21 cellular contexts compared by ENCODE assay signal in genomic region chr3:52719618-52720017, GRCh38. TPM values are rescaled to one million over a fixed set of nuclear protein-coding genes. Genes with fewer than 3 reads are reported as not detected.
DNase-seq lines count a peak whose midpoint lies in the region; ATAC-seq, FAIRE-seq and TF ChIP-seq lines count a peak whose summit lies in the region.
"Had no signal": no experiment of that assay in that cellular context is flagged by ENCODE, and none has a peak within 500 bp of the region (broad histone marks: within the 10 kb centered on the region; RNA-seq: fewer than 3 reads in every experiment).

No MANE protein-coding gene starts in this region.

- no peaks in the 10 kb centered on the region for H4K20me1 ChIP-seq in BLaER1 treated with 17β-estradiol and CSF1 and Interleukin-3, amounts not matched to agents 10 nM and 100 nM
- H4K20me1 ChIP-seq in Loucy (ENCODE audit: insufficient read depth, low read length, poor library complexity, severe bottlenecking): no peaks in the 10 kb centered on the region
- no peaks in the 10 kb centered on the region for H4K20me1 ChIP-seq in K562 (replicated peaks; ENCODE audit: control insufficient read depth, insufficient read depth, low read length)

- H3K4me3 ChIP-seq in BLaER1 treated with 17β-estradiol and CSF1 and Interleukin-3, amounts not matched to agents 10 nM and 100 nM: peak overlapping the region in 9 of 10 experiments; percentile 9 to 53 (median 42); a peak in 12 of 20 replicates
- no peak overlapping the region for H3K4me3 ChIP-seq in Loucy (ENCODE audit: low read length, poor library complexity, severe bottlenecking)
- no peak overlapping the region for H3K4me3 ChIP-seq in K562
- no peak overlapping the region for H3K4me3 ChIP-seq in BE2C (ENCODE audit: low read depth, low read length)
- H3K4me3 ChIP-seq: SK-N-MC had no signal

- no peaks in the 10 kb centered on the region for H3K27me3 Mint-ChIP-seq in activated naive CD4-positive, alpha-beta T cell treated with anti-CD3 and anti-CD28 coated beads, Interleukin-2, amount 10 ng/mL, durations not matched to agents 7 days and 5 days
- no peaks in the 10 kb centered on the region for H3K27me3 Mint-ChIP-seq in type B pancreatic cell
- H3K27me3 Mint-ChIP-seq: IgD-negative memory B cell had no signal

- H2AFZ ChIP-seq in Loucy (ENCODE audit: low read length) (no peak overlapping the region), K562 (ENCODE audit: low read depth, low read length) (no peak overlapping the region)

- intact Hi-C loops in K562 (cut with micrococcal nuclease): no loop called here

- no peak for FAIRE-seq in K562 (lab: Jason Lieb, UNC)
- FAIRE-seq: A204.1, HTR-8/SVneo had no signal

- TF ChIP-seq POLR2A in K562 (conservative IDR thresholded peaks at IDR 0.05): no peak

- no peak for TF ChIP-seq EP300 in K562 (IDR thresholded peaks at IDR 0.05; ENCODE audit: low read length)

- BruUV-seq in K562 (replicated peaks; lab: Mats Ljungman, UMichigan): no TSS peak

- no peak for TF ChIP-seq RAD21 in K562 (CRISPR knock-in tag; conservative IDR thresholded peaks at IDR 0.05 in 1 of 2, IDR thresholded peaks at IDR 0.05 in 1 of 2)

- H3K27ac Mint-ChIP-seq in activated naive CD4-positive, alpha-beta T cell treated with anti-CD3 and anti-CD28 coated beads, Interleukin-2, amount 10 ng/mL, durations not matched to agents 7 days and 5 days: peak overlapping the region; percentile 84
- no peak overlapping the region for H3K27ac Mint-ChIP-seq in type B pancreatic cell
- H3K27ac Mint-ChIP-seq: HFFc6 had no signal

- H3K27ac ChIP-seq in BLaER1 treated with 17β-estradiol and CSF1 and Interleukin-3, amounts not matched to agents 10 nM and 100 nM: peak overlapping the region; percentile 58 to 98 (median 97); a peak in 21 of 22 replicates
- no peak overlapping the region for H3K27ac ChIP-seq in K562 (ENCODE audit: extremely low read depth, low read depth, low read length)
- H3K27ac ChIP-seq: SK-N-MC had no signal

- H3K4me1 ChIP-seq in BLaER1 treated with 17β-estradiol and CSF1 and Interleukin-3, amounts not matched to agents 10 nM and 100 nM: peaks cover 62 to 100% (median 85%) of the 10 kb centered on the region in 10 experiments
- H3K4me1 ChIP-seq in Loucy (ENCODE audit: insufficient read depth, low read length, poor library complexity, severe bottlenecking): peaks cover 23% of the 10 kb centered on the region
- H3K4me1 ChIP-seq in K562 (replicated peaks in 1 of 2; ENCODE audit: control insufficient read depth in 2 of 2, insufficient read depth in 2 of 2, low read length in 2 of 2): no peaks in the 10 kb centered on the region; a peak in 1 of 5 replicates
- no peaks in the 10 kb centered on the region for H3K4me1 ChIP-seq in BE2C

- peaks cover 10% of the 10 kb centered on the region for H3K9me3 Mint-ChIP-seq in activated naive CD4-positive, alpha-beta T cell treated with anti-CD3 and anti-CD28 coated beads, Interleukin-2, amount 10 ng/mL, durations not matched to agents 7 days and 5 days
- no peaks in the 10 kb centered on the region for H3K9me3 Mint-ChIP-seq in type B pancreatic cell
- H3K9me3 Mint-ChIP-seq: HFFc6 had no signal

- H3K36me3 ChIP-seq in BLaER1 treated with 17β-estradiol and CSF1 and Interleukin-3, amounts not matched to agents 10 nM and 100 nM: peaks cover 10 to 59% (median 44%) of the 10 kb centered on the region in 11 experiments
- H3K36me3 ChIP-seq in Loucy (ENCODE audit: insufficient read depth, low read length): no peaks in the 10 kb centered on the region
- no peaks in the 10 kb centered on the region for H3K36me3 ChIP-seq in K562 (ENCODE audit: control insufficient read depth, insufficient read depth, low read length)
- no peaks in the 10 kb centered on the region for H3K36me3 ChIP-seq in BE2C

- peak overlapping the region; percentile 71 to 90 (median 83) for H3K4me2 ChIP-seq in BLaER1 treated with 17β-estradiol and CSF1 and Interleukin-3, amounts not matched to agents 10 nM and 100 nM
- H3K4me2 ChIP-seq in Loucy (ENCODE audit: low read depth, low read length, poor library complexity, severe bottlenecking): peak overlapping the region; percentile 62
- H3K4me2 ChIP-seq in K562 (ENCODE audit: insufficient read depth, low read length): no peak overlapping the region

- POLR2A ChIA-PET in K562 (lab: Yijun Ruan, JAX): no interaction called here

- peak overlapping the region; percentile 54 to 87 (median 80); a peak in 20 of 22 replicates for H3K9ac ChIP-seq in BLaER1 treated with 17β-estradiol and CSF1 and Interleukin-3, amounts not matched to agents 10 nM and 100 nM
- H3K9ac ChIP-seq in Loucy (ENCODE audit: low read depth, low read length, poor library complexity, severe bottlenecking) (no peak overlapping the region), K562 (ENCODE audit: insufficient read depth in 1 of 2, low read depth in 2 of 2, low read length in 2 of 2) (no peak overlapping the region)

- in situ Hi-C loops in K562 (cut with MboI): no loop called here

- DNase-seq in activated naive CD4-positive, alpha-beta T cell treated with anti-CD3 and anti-CD28 coated beads, Interleukin-2, amount 10 ng/mL, durations not matched to agents 7 days and 5 days: no peak
- DNase-seq in activated naive CD4-positive, alpha-beta T cell treated with Interleukin-2 at 50 U/mL for 16 hours: no peak
- DNase-seq in K562 (ENCODE audit: extremely low read depth in 1 of 4, low spot score in 3 of 4) (no peak), type B pancreatic cell (ENCODE audit: extremely low spot score, unreplicated experiment) (no peak), BE2C (no peak)
- DNase-seq: DMS79 treated with DMSO at 0.1 percent for 48 hours, H7, HFFc6, NCI-H1417 treated with DMSO at 0.1 percent for 48 hours, NCI-H187 treated with DMSO at 0.1 percent for 48 hours, NCI-H2227 treated with DMSO at 0.1 percent for 48 hours, NCI-H510A treated with DMSO at 0.1 percent for 48 hours, NCI-H82, SHP77 had no signal

- peaks cover 35% of the 10 kb centered on the region for H3K4me1 Mint-ChIP-seq in activated naive CD4-positive, alpha-beta T cell treated with anti-CD3 and anti-CD28 coated beads, Interleukin-2, amount 10 ng/mL, durations not matched to agents 7 days and 5 days
- H3K4me1 Mint-ChIP-seq in type B pancreatic cell (ENCODE audit: unreplicated experiment): no peaks in the 10 kb centered on the region

- no peaks in the 10 kb centered on the region for H3K9me2 ChIP-seq in Loucy (replicated peaks; ENCODE audit: low read depth, low read length)

- no peaks in the 10 kb centered on the region for H3K9me1 ChIP-seq in K562 (ENCODE audit: control insufficient read depth, insufficient read depth, low read length)

- H3F3A ChIP-seq in Loucy (ENCODE audit: low read depth): peaks cover 8% of the 10 kb centered on the region

- H3K27me3 ChIP-seq in BLaER1 treated with 17β-estradiol and CSF1 and Interleukin-3, amounts not matched to agents 10 nM and 100 nM: no peaks in the 10 kb centered on the region
- H3K27me3 ChIP-seq in Loucy (ENCODE audit: insufficient read depth, low read length, poor library complexity, severe bottlenecking) (no peaks in the 10 kb centered on the region), K562 (ENCODE audit: control insufficient read depth in 2 of 2, insufficient read depth in 2 of 2, low read length in 2 of 2) (no peaks in the 10 kb centered on the region), BE2C (no peaks in the 10 kb centered on the region)

- ATAC-seq in K562 (no peak), HG02588 (IDR thresholded peaks at IDR 0.05; ENCODE audit: unreplicated experiment) (no peak)

- TF ChIP-seq CTCF in Loucy (conservative IDR thresholded peaks at IDR 0.05; ENCODE audit: low read length) (no peak), K562 (IDR thresholded peaks at IDR 0.05 in 2 of 3, conservative IDR thresholded peaks at IDR 0.05 in 1 of 3; ENCODE audit: insufficient read depth in 2 of 3, low read depth in 1 of 3, low read length in 3 of 3) (no peak), type B pancreatic cell (conservative IDR thresholded peaks at IDR 0.05) (no peak), BE2C (IDR thresholded peaks at IDR 0.05; ENCODE audit: low read depth, low read length) (no peak)

- peaks cover 13 to 53% (median 35%) of the 10 kb centered on the region in 11 experiments; a peak in 20 of 22 replicates for H3K9me3 ChIP-seq in BLaER1 treated with 17β-estradiol and CSF1 and Interleukin-3, amounts not matched to agents 10 nM and 100 nM (replicated peaks in 1 of 11)
- H3K9me3 ChIP-seq in Loucy (ENCODE audit: insufficient read depth, low read depth, low read length): no peaks in the 10 kb centered on the region; the same call in 1 of the 2 replicates
- H3K9me3 ChIP-seq in K562 (replicated peaks; ENCODE audit: control insufficient read depth, insufficient read depth, low read depth, low read length): no peaks in the 10 kb centered on the region
- H3K9me3 ChIP-seq in BE2C: no peaks in the 10 kb centered on the region

- H3K4me3 Mint-ChIP-seq in activated naive CD4-positive, alpha-beta T cell treated with anti-CD3 and anti-CD28 coated beads, Interleukin-2, amount 10 ng/mL, durations not matched to agents 7 days and 5 days: no peak overlapping the region
- no peak overlapping the region for H3K4me3 Mint-ChIP-seq in type B pancreatic cell
- H3K4me3 Mint-ChIP-seq: HFFc6, IgD-negative memory B cell had no signal

- CTCF ChIA-PET in activated naive CD4-positive, alpha-beta T cell treated with anti-CD3 and anti-CD28 coated beads, Interleukin-2, amount 10 ng/mL, durations not matched to agents 7 days and 5 days (lab: Charles Lee): interaction anchor here (1.1 kb wide), 1 partner anchor 13 kb away, joined by 4 read pairs; no protein-coding TSS in a partner anchor
- CTCF ChIA-PET in K562 (lab: Yijun Ruan, JAX; ENCODE audit: low intra/inter-chr PET ratio): no interaction called here

- H3K79me2 ChIP-seq in Loucy (ENCODE audit: insufficient read depth, low read length): no peaks in the 10 kb centered on the region
- no peaks in the 10 kb centered on the region for H3K79me2 ChIP-seq in K562 (ENCODE audit: control insufficient read depth, insufficient read depth, low read length)

- H3K36me3 Mint-ChIP-seq in activated naive CD4-positive, alpha-beta T cell treated with anti-CD3 and anti-CD28 coated beads, Interleukin-2, amount 10 ng/mL, durations not matched to agents 7 days and 5 days: peaks cover 18% of the 10 kb centered on the region
- H3K36me3 Mint-ChIP-seq in type B pancreatic cell: peaks cover 23% of the 10 kb centered on the region

RNA-seq across cellular contexts. Expression of gene SPCS1, which starts 13.7 kb away (rescaled TPM):
- total RNA-seq in K562 (2011; cell fraction: chromatin; rRNA removed; ENCODE audit: low replicate concordance): 34.7 and 47.5 TPM in 2 replicates
- total RNA-seq in K562 (2011; cell fraction: nucleolus; rRNA removed): 40.5 and 56.0 TPM in 2 replicates
- total RNA-seq in K562 (2011; cell fraction: nucleoplasm; rRNA removed): 70.4 and 81.2 TPM in 2 replicates
- total RNA-seq in K562 (2014; rRNA removed): 66.4 and 85.0 TPM in 2 replicates
- total RNA-seq in K562 (2014; rRNA removed; fragmentation: Illumina TruSeq; extraction: Trizol): 110 and 134 TPM in 2 replicates
- 124 and 127 TPM in 2 replicates for total RNA-seq in K562 (2015; rRNA removed; fragmentation: Illumina TruSeq; extraction: Trizol)
- 103 and 110 TPM in 2 replicates for total RNA-seq in K562 (2021)
- 62.3 and 73.9 TPM in 2 replicates for polyA plus RNA-seq in K562 (2011; rRNA removed)
- 107 and 117 TPM in 2 replicates for polyA plus RNA-seq in K562 (2011; cell fraction: cytosol; rRNA removed)
- 24.9 and 35.8 TPM in 2 replicates for polyA plus RNA-seq in K562 (2011; cell fraction: nucleus; rRNA removed)
- 147 TPM in 2 replicates for polyA plus RNA-seq in K562 (2012)
- 127 and 141 TPM in 2 replicates for polyA plus RNA-seq in K562 (2014; fragmentation: Illumina TruSeq; extraction: Trizol)
- 100 to 1,000 TPM; 504 to 567 TPM for polyA plus RNA-seq in K562 (2014; fragmentation: Nextera tagmentation; extraction: Ambion mirVana)
- 107 and 136 TPM in 2 replicates for polyA plus RNA-seq in K562 (2014; rRNA removed)
- 67.7 and 79.5 TPM in 2 replicates for polyA minus RNA-seq in K562 (2011; rRNA and poly(A)+ RNA removed)
- 70.8 and 79.2 TPM in 2 replicates for polyA minus RNA-seq in K562 (2011; cell fraction: cytosol; rRNA and poly(A)+ RNA removed)
- polyA minus RNA-seq in K562 (2011; cell fraction: nucleus; rRNA and poly(A)+ RNA removed): 11.3 and 18.3 TPM in 2 replicates
- total RNA-seq in type B pancreatic cell (ENCODE audit: low replicate concordance): 102 and 119 TPM in 2 replicates
- 134 TPM for polyA plus RNA-seq in BE2C (2012; ENCODE audit: insufficient read depth, insufficient read length, low read depth)

RNA-seq across cellular contexts. Expression of gene GLT8D1, which starts 14.0 kb away (rescaled TPM):
- 61.4 and 99.0 TPM in 2 replicates for total RNA-seq in K562 (2011; cell fraction: chromatin; rRNA removed; ENCODE audit: low replicate concordance)
- 49.5 and 50.0 TPM in 2 replicates for total RNA-seq in K562 (2011; cell fraction: nucleolus; rRNA removed)
- total RNA-seq in K562 (2011; cell fraction: nucleoplasm; rRNA removed): 58.9 and 61.7 TPM in 2 replicates
- 31.3 and 33.0 TPM in 2 replicates for total RNA-seq in K562 (2014; rRNA removed)
- 34.7 and 38.5 TPM in 2 replicates for total RNA-seq in K562 (2014; rRNA removed; fragmentation: Illumina TruSeq; extraction: Trizol)
- 33.1 and 34.8 TPM in 2 replicates for total RNA-seq in K562 (2015; rRNA removed; fragmentation: Illumina TruSeq; extraction: Trizol)
- 26.7 and 28.6 TPM in 2 replicates for total RNA-seq in K562 (2021)
- 59.5 and 65.9 TPM in 2 replicates for polyA plus RNA-seq in K562 (2011; rRNA removed)
- polyA plus RNA-seq in K562 (2011; cell fraction: cytosol; rRNA removed): 33.7 and 36.0 TPM in 2 replicates
- polyA plus RNA-seq in K562 (2011; cell fraction: nucleus; rRNA removed): 65.1 and 85.6 TPM in 2 replicates
- polyA plus RNA-seq in K562 (2012): 35.9 and 44.1 TPM in 2 replicates
- polyA plus RNA-seq in K562 (2014; fragmentation: Illumina TruSeq; extraction: Trizol): 38.6 and 43.7 TPM in 2 replicates
- polyA plus RNA-seq in K562 (2014; fragmentation: Nextera tagmentation; extraction: Ambion mirVana): 10 to 100 TPM; 14.1 to 21.6 TPM
- 33.7 and 34.4 TPM in 2 replicates for polyA plus RNA-seq in K562 (2014; rRNA removed)
- 36.5 and 37.0 TPM in 2 replicates for polyA minus RNA-seq in K562 (2011; rRNA and poly(A)+ RNA removed)
- 15.5 and 16.5 TPM in 2 replicates for polyA minus RNA-seq in K562 (2011; cell fraction: cytosol; rRNA and poly(A)+ RNA removed)
- 22.8 and 34.1 TPM in 2 replicates for polyA minus RNA-seq in K562 (2011; cell fraction: nucleus; rRNA and poly(A)+ RNA removed)
- 66.1 and 72.7 TPM in 2 replicates for total RNA-seq in type B pancreatic cell (ENCODE audit: low replicate concordance)
- 40.6 TPM for polyA plus RNA-seq in BE2C (2012; ENCODE audit: insufficient read depth, insufficient read length, low read depth)

RNA-seq across cellular contexts. Expression of gene GNL3, which starts 33.8 kb away (rescaled TPM):
- total RNA-seq in K562 (2011; cell fraction: chromatin; rRNA removed; ENCODE audit: low replicate concordance): 214 and 484 TPM in 2 replicates
- 114 and 127 TPM in 2 replicates for total RNA-seq in K562 (2011; cell fraction: nucleolus; rRNA removed)
- total RNA-seq in K562 (2011; cell fraction: nucleoplasm; rRNA removed): 163 and 172 TPM in 2 replicates
- total RNA-seq in K562 (2014; rRNA removed) (157 and 168 TPM in 2 replicates), K562 (2014; rRNA removed; fragmentation: Illumina TruSeq; extraction: Trizol) (240 and 284 TPM in 2 replicates), K562 (2015; rRNA removed; fragmentation: Illumina TruSeq; extraction: Trizol) (253 and 284 TPM in 2 replicates), K562 (2021) (132 and 146 TPM in 2 replicates), type B pancreatic cell (ENCODE audit: low replicate concordance) (114 and 118 TPM in 2 replicates)
- polyA plus RNA-seq in K562 (2011; rRNA removed) (156 and 166 TPM in 2 replicates), K562 (2014; fragmentation: Illumina TruSeq; extraction: Trizol) (239 and 287 TPM in 2 replicates), K562 (2014; fragmentation: Nextera tagmentation; extraction: Ambion mirVana) (100 to 1,000 TPM; 220 to 313 TPM), K562 (2014; rRNA removed) (210 and 219 TPM in 2 replicates)
- polyA plus RNA-seq in K562 (2011; cell fraction: cytosol; rRNA removed): 30.4 and 51.7 TPM in 2 replicates
- polyA plus RNA-seq in K562 (2011; cell fraction: nucleus; rRNA removed): 178 and 302 TPM in 2 replicates
- polyA plus RNA-seq in K562 (2012): 61.2 and 109 TPM in 2 replicates
- polyA minus RNA-seq in K562 (2011; rRNA and poly(A)+ RNA removed): 92.1 and 131 TPM in 2 replicates
- 31.6 and 40.7 TPM in 2 replicates for polyA minus RNA-seq in K562 (2011; cell fraction: cytosol; rRNA and poly(A)+ RNA removed)
- 92.4 and 200 TPM in 2 replicates for polyA minus RNA-seq in K562 (2011; cell fraction: nucleus; rRNA and poly(A)+ RNA removed)
- 75.2 TPM for polyA plus RNA-seq in BE2C (2012; ENCODE audit: insufficient read depth, insufficient read length, low read depth)

RNA-seq across cellular contexts. Expression of gene PBRM1, which starts 33.9 kb away (rescaled TPM):
- 36.5 and 114 TPM in 2 replicates for total RNA-seq in K562 (2011; cell fraction: chromatin; rRNA removed; ENCODE audit: low replicate concordance)
- 16.7 and 24.9 TPM in 2 replicates for total RNA-seq in K562 (2011; cell fraction: nucleolus; rRNA removed)
- total RNA-seq in K562 (2011; cell fraction: nucleoplasm; rRNA removed): 31.6 and 36.0 TPM in 2 replicates
- total RNA-seq in K562 (2014; rRNA removed): 15.6 and 18.6 TPM in 2 replicates
- total RNA-seq in K562 (2014; rRNA removed; fragmentation: Illumina TruSeq; extraction: Trizol): 26.8 and 32.2 TPM in 2 replicates
- 28.7 and 31.8 TPM in 2 replicates for total RNA-seq in K562 (2015; rRNA removed; fragmentation: Illumina TruSeq; extraction: Trizol)
- 25.5 and 28.9 TPM in 2 replicates for total RNA-seq in K562 (2021)
- polyA plus RNA-seq in K562 (2011; rRNA removed): 15.4 and 19.0 TPM in 2 replicates
- polyA plus RNA-seq in K562 (2011; cell fraction: cytosol; rRNA removed): 8.8 and 9.8 TPM in 2 replicates
- polyA plus RNA-seq in K562 (2011; cell fraction: nucleus; rRNA removed): 36.0 and 41.4 TPM in 2 replicates
- polyA plus RNA-seq in K562 (2012): 16.3 TPM in 2 replicates
- polyA plus RNA-seq in K562 (2014; fragmentation: Illumina TruSeq; extraction: Trizol): 20.8 and 23.5 TPM in 2 replicates
- 1 to 10 TPM; 3.9 to 7.0 TPM for polyA plus RNA-seq in K562 (2014; fragmentation: Nextera tagmentation; extraction: Ambion mirVana)
- 14.1 and 14.5 TPM in 2 replicates for polyA plus RNA-seq in K562 (2014; rRNA removed)
- 50.0 and 69.4 TPM in 2 replicates for polyA minus RNA-seq in K562 (2011; rRNA and poly(A)+ RNA removed)
- polyA minus RNA-seq in K562 (2011; cell fraction: cytosol; rRNA and poly(A)+ RNA removed): 13.5 and 16.0 TPM in 2 replicates
- 39.2 and 67.3 TPM in 2 replicates for polyA minus RNA-seq in K562 (2011; cell fraction: nucleus; rRNA and poly(A)+ RNA removed)
- total RNA-seq in type B pancreatic cell (ENCODE audit: low replicate concordance): 78.3 and 88.6 TPM in 2 replicates
- polyA plus RNA-seq in BE2C (2012; ENCODE audit: insufficient read depth, insufficient read length, low read depth): 14.8 TPM

RNA-seq across cellular contexts. Expression of gene NEK4, which starts 51.1 kb away (rescaled TPM):
- total RNA-seq in K562 (2011; cell fraction: chromatin; rRNA removed; ENCODE audit: low replicate concordance): 29.9 and 31.3 TPM in 2 replicates
- 17.1 and 27.0 TPM in 2 replicates for total RNA-seq in K562 (2011; cell fraction: nucleolus; rRNA removed)
- 14.4 and 20.8 TPM in 2 replicates for total RNA-seq in K562 (2011; cell fraction: nucleoplasm; rRNA removed)
- total RNA-seq in K562 (2014; rRNA removed): 15.5 and 17.5 TPM in 2 replicates
- total RNA-seq in K562 (2014; rRNA removed; fragmentation: Illumina TruSeq; extraction: Trizol): 20.9 and 22.7 TPM in 2 replicates
- total RNA-seq in K562 (2015; rRNA removed; fragmentation: Illumina TruSeq; extraction: Trizol): 21.3 and 23.4 TPM in 2 replicates
- 17.6 and 23.1 TPM in 2 replicates for total RNA-seq in K562 (2021)
- 16.5 and 17.7 TPM in 2 replicates for polyA plus RNA-seq in K562 (2011; rRNA removed)
- 5.4 and 5.9 TPM in 2 replicates for polyA plus RNA-seq in K562 (2011; cell fraction: cytosol; rRNA removed)
- polyA plus RNA-seq in K562 (2011; cell fraction: nucleus; rRNA removed): 9.1 and 12.6 TPM in 2 replicates
- 7.5 and 8.1 TPM in 2 replicates for polyA plus RNA-seq in K562 (2012)
- 13.3 and 16.6 TPM in 2 replicates for polyA plus RNA-seq in K562 (2014; fragmentation: Illumina TruSeq; extraction: Trizol)
- polyA plus RNA-seq in K562 (2014; fragmentation: Nextera tagmentation; extraction: Ambion mirVana): 1 to 10 TPM; 5.8 to 6.9 TPM
- polyA plus RNA-seq in K562 (2014; rRNA removed): 11.2 and 11.3 TPM in 2 replicates
- polyA minus RNA-seq in K562 (2011; rRNA and poly(A)+ RNA removed): 28.4 and 29.0 TPM in 2 replicates
- 10.6 and 16.1 TPM in 2 replicates for polyA minus RNA-seq in K562 (2011; cell fraction: cytosol; rRNA and poly(A)+ RNA removed)
- 10.5 and 19.2 TPM in 2 replicates for polyA minus RNA-seq in K562 (2011; cell fraction: nucleus; rRNA and poly(A)+ RNA removed)
- 38.3 and 47.2 TPM in 2 replicates for total RNA-seq in type B pancreatic cell (ENCODE audit: low replicate concordance)
- polyA plus RNA-seq in BE2C (2012; ENCODE audit: insufficient read depth, insufficient read length, low read depth): 7.4 TPM

Comparison
In these comparisons a context has a peak if more than half of its experiments do, and no peak if none do; other contexts are left out.
1. H3K4me3 ChIP-seq: peak in BLaER1 treated with 17β-estradiol and CSF1 and Interleukin-3, amounts not matched to agents 10 nM and 100 nM (9 of 10); none in Loucy (single experiment), K562 (single experiment) and BE2C (single experiment).
2. H3K9ac ChIP-seq: peak in BLaER1 treated with 17β-estradiol and CSF1 and Interleukin-3, amounts not matched to agents 10 nM and 100 nM (11 of 11); none in Loucy (single experiment) and K562 (0 of 2).